Comparison of ENCODE assay signal across 8 cellular contexts in genomic region chr19:4456566-4456842, GRCh38. TPM values are rescaled to one million over a fixed set of nuclear protein-coding genes. Genes with fewer than 3 reads are reported as not detected.
DNase-seq lines count a peak whose midpoint lies in the region; ATAC-seq, FAIRE-seq and TF ChIP-seq lines count a peak whose summit lies in the region.

No MANE protein-coding gene starts in this region.

- H3K4me3 ChIP-seq in KMS-11 (IDR thresholded peaks at IDR 0.05; ENCODE audit: insufficient read depth, low read depth, low read length) (no peak overlapping the region), foreskin fibroblast (ENCODE audit: low read depth in 1 of 2, low read length in 2 of 2) (peak overlapping the region; percentile 73 to 96)

- peaks cover 3% of the 10 kb centered on the region for H3K36me3 Mint-ChIP-seq in activated CD8-positive, alpha-beta T cell treated with anti-CD3 and anti-CD28 coated beads, Interleukin-2, amount 10 ng/mL, durations not matched to agents 7 days and 5 days (ENCODE audit: low read depth)

- H3K9ac ChIP-seq in KMS-11: no peak overlapping the region

- DNase-seq in D721Med (ENCODE audit: insufficient read length, low spot score) (peak; percentile 91), foreskin fibroblast (peak; percentile 54 to 85), occipital lobe (lab: John Stamatoyannopoulos, UW) (peak; percentile 33), NCI-H146 treated with DMSO at 0.1 percent for 48 hours (lab: John Stamatoyannopoulos, UW; ENCODE audit: unreplicated experiment) (no peak)
- DNase-seq in activated CD8-positive, alpha-beta T cell treated with anti-CD3 and anti-CD28 coated beads, Interleukin-2, amount 10 ng/mL, durations not matched to agents 7 days and 5 days: no peak

- CTCF ChIA-PET in activated CD8-positive, alpha-beta T cell treated with anti-CD3 and anti-CD28 coated beads, Interleukin-2, amount 10 ng/mL, durations not matched to agents 7 days and 5 days (lab: Charles Lee): interaction anchor here (0.8 to 1.1 kb wide), 2 partner anchors 15 to 54 kb away, joined by 4 read pairs; partner anchors contain the start of genes CHAF1A and HDGFL2

- no peaks in the 10 kb centered on the region for H3K27me3 Mint-ChIP-seq in activated CD8-positive, alpha-beta T cell treated with anti-CD3 and anti-CD28 coated beads, Interleukin-2, amount 10 ng/mL, durations not matched to agents 7 days and 5 days (ENCODE audit: low read depth)

- no peaks in the 10 kb centered on the region for H3K9me3 Mint-ChIP-seq in activated CD8-positive, alpha-beta T cell treated with anti-CD3 and anti-CD28 coated beads, Interleukin-2, amount 10 ng/mL, durations not matched to agents 7 days and 5 days (ENCODE audit: insufficient read depth)

- TF ChIP-seq CTCF in D721Med (IDR thresholded peaks at IDR 0.05; ENCODE audit: insufficient read depth, missing control alignments): no peak
- no peak for TF ChIP-seq CTCF in KMS-11 (conservative IDR thresholded peaks at IDR 0.05; ENCODE audit: low read depth, low read length)
- no peak for TF ChIP-seq CTCF in foreskin fibroblast (IDR thresholded peaks at IDR 0.05; ENCODE audit: low read depth, low read length)

- peaks cover 8% of the 10 kb centered on the region; the same call in 1 of the 2 replicates for H3K27me3 ChIP-seq in KMS-11 (ENCODE audit: insufficient read depth, low read depth)

- peak overlapping the region; percentile 84 for H3K27ac Mint-ChIP-seq in activated CD8-positive, alpha-beta T cell treated with anti-CD3 and anti-CD28 coated beads, Interleukin-2, amount 10 ng/mL, durations not matched to agents 7 days and 5 days

- ATAC-seq in activated CD8-positive, alpha-beta T cell treated with anti-CD3 and anti-CD28 coated beads, Interleukin-2, amount 10 ng/mL, durations not matched to agents 7 days and 5 days: no peak
- no peak for ATAC-seq in GM21576 (IDR thresholded peaks at IDR 0.05; ENCODE audit: unreplicated experiment)
- ATAC-seq in GM18502 (IDR thresholded peaks at IDR 0.05; ENCODE audit: poor library complexity, unreplicated experiment): no peak

- POLR2A ChIA-PET in activated CD8-positive, alpha-beta T cell treated with anti-CD3 and anti-CD28 coated beads, Interleukin-2, amount 10 ng/mL, durations not matched to agents 7 days and 5 days (lab: Charles Lee): interaction anchor here (0.6 to 2.7 kb wide), 4 partner anchors 15 to 190 kb away, joined by 3 to 15 read pairs (median 4); partner anchors contain the start of genes HDGFL2 and SH3GL1

- no peaks in the 10 kb centered on the region for H3K36me3 ChIP-seq in KMS-11 (ENCODE audit: insufficient read depth)

- H3K4me1 ChIP-seq in KMS-11 (ENCODE audit: low read depth, poor library complexity, severe bottlenecking): peaks cover 10% of the 10 kb centered on the region

- peak overlapping the region; percentile 85 for H3K4me3 Mint-ChIP-seq in activated CD8-positive, alpha-beta T cell treated with anti-CD3 and anti-CD28 coated beads, Interleukin-2, amount 10 ng/mL, durations not matched to agents 7 days and 5 days

- H3K4me1 Mint-ChIP-seq in activated CD8-positive, alpha-beta T cell treated with anti-CD3 and anti-CD28 coated beads, Interleukin-2, amount 10 ng/mL, durations not matched to agents 7 days and 5 days (ENCODE audit: low read depth): peaks cover 19% of the 10 kb centered on the region

- FAIRE-seq in D721Med (lab: Jason Lieb, UNC): no peak

- H3K4me2 ChIP-seq in KMS-11: peak overlapping the region; percentile 73; the same call in 1 of the 2 replicates

- H3K79me2 ChIP-seq in KMS-11 (ENCODE audit: insufficient read depth, low read depth): no peaks in the 10 kb centered on the region; the same call in 1 of the 2 replicates

- no peaks in the 10 kb centered on the region for H4K20me1 ChIP-seq in KMS-11 (ENCODE audit: insufficient read depth)

- H3K27ac ChIP-seq in KMS-11: no peak overlapping the region

- H2AFZ ChIP-seq in KMS-11 (ENCODE audit: low read depth): no peak overlapping the region

RNA-seq across cellular contexts. Expression of gene UBXN6, which starts 1.1 kb away (rescaled TPM):
- 10 to 100 TPM; 34.1 to 36.6 TPM for total RNA-seq in activated CD8-positive, alpha-beta T cell treated with anti-CD3 and anti-CD28 coated beads, Interleukin-2, amount 10 ng/mL, durations not matched to agents 7 days and 5 days
- total RNA-seq in occipital lobe: 54.7 TPM

RNA-seq across cellular contexts. Expression of gene HDGFL2, which starts 15.6 kb away (rescaled TPM):
- total RNA-seq in activated CD8-positive, alpha-beta T cell treated with anti-CD3 and anti-CD28 coated beads, Interleukin-2, amount 10 ng/mL, durations not matched to agents 7 days and 5 days: 10 to 100 TPM; 53.9 to 57.6 TPM
- 32.8 TPM for total RNA-seq in occipital lobe

RNA-seq across cellular contexts. Expression of gene CHAF1A, which starts 54.1 kb away (rescaled TPM):
- 100 to 1,000 TPM in 1 of 2 experiments, 10 to 100 TPM in 1; 95.3 to 104 TPM for total RNA-seq in activated CD8-positive, alpha-beta T cell treated with anti-CD3 and anti-CD28 coated beads, Interleukin-2, amount 10 ng/mL, durations not matched to agents 7 days and 5 days
- total RNA-seq in occipital lobe: 6.2 TPM

RNA-seq across cellular contexts. Expression of gene SH3GL1, which starts 56.2 kb away (rescaled TPM):
- total RNA-seq in activated CD8-positive, alpha-beta T cell treated with anti-CD3 and anti-CD28 coated beads, Interleukin-2, amount 10 ng/mL, durations not matched to agents 7 days and 5 days: 10 to 100 TPM; 65.1 to 67.9 TPM
- 15.3 TPM for total RNA-seq in occipital lobe

Comparison
In these comparisons a context has a peak if more than half of its experiments do, and no peak if none do; other contexts are left out.
1. DNase-seq: peak in D721Med (single experiment), foreskin fibroblast (2 of 2) and occipital lobe (single experiment); none in activated CD8-positive, alpha-beta T cell treated with anti-CD3 and anti-CD28 coated beads, Interleukin-2, amount 10 ng/mL, durations not matched to agents 7 days and 5 days (single experiment) and NCI-H146 treated with DMSO at 0.1 percent for 48 hours (single experiment).
2. RNA of gene CHAF1A, which starts 54.1 kb away (total RNA-seq): 95.3 to 104 TPM in activated CD8-positive, alpha-beta T cell treated with anti-CD3 and anti-CD28 coated beads, Interleukin-2, amount 10 ng/mL, durations not matched to agents 7 days and 5 days; 6.2 TPM in occipital lobe (single experiment); every median in the first group is over 10 times any median in the second.